ENCODE assay signal across 8 cellular contexts in genomic region chr11:3408722-3409121, GRCh38. TPM values are rescaled to one million over a fixed set of nuclear protein-coding genes. Genes with fewer than 3 reads are reported as not detected.
DNase-seq lines count a peak whose midpoint lies in the region; ATAC-seq, FAIRE-seq and TF ChIP-seq lines count a peak whose summit lies in the region.
"Not testable (repeated sequence)": the region's sequence is repeated elsewhere in the genome, so short reads cannot be mapped to it uniquely, and the experiment has no call there.

No MANE protein-coding gene starts in this region.

- H3K36me3 Mint-ChIP-seq in CD8-positive, alpha-beta memory T cell; activated CD4-positive, alpha-beta T cell treated with anti-CD3 and anti-CD28 coated beads for 36 hours (ENCODE audit: low read depth): not testable (repeated sequence)

- H3K27ac Mint-ChIP-seq in CD8-positive, alpha-beta memory T cell, result peak overlapping the region in 1 of 8 donors; percentile 33
- H3K27ac Mint-ChIP-seq in activated CD4-positive, alpha-beta T cell treated with anti-CD3 and anti-CD28 coated beads for 36 hours, result not testable (repeated sequence)

- RAD21 ChIA-PET in GM12878 (lab: Charles Lee; ENCODE audit: unreplicated experiment), result interaction anchor here (0.7 to 2.8 kb wide), 4 partner anchors 25 to 68 kb away, joined by 3 to 32 read pairs (median 6); partner anchors contain the start of gene ZNF195

- not testable (repeated sequence) for H3K4me2 ChIP-seq in GM12878 (ENCODE audit: control insufficient read depth, insufficient read depth)

- TF ChIP-seq POLR2A in GM12878 (IDR thresholded peaks at IDR 0.05; ENCODE audit: low read depth, low read length), result not testable (repeated sequence)

- not testable (repeated sequence) for TF ChIP-seq EP300 in GM12878 (IDR thresholded peaks at IDR 0.05; ENCODE audit: borderline replicate concordance in 1 of 2, control insufficient read depth in 1 of 2, low read depth in 2 of 2, low read length in 2 of 2)

- not testable (repeated sequence) for H3K27ac ChIP-seq in CD8-positive, alpha-beta memory T cell (ENCODE audit: low read depth, low read length); GM12878 (ENCODE audit: control insufficient read depth, insufficient read depth)

- not testable (repeated sequence) for H3K9me3 Mint-ChIP-seq in CD8-positive, alpha-beta memory T cell; activated CD4-positive, alpha-beta T cell treated with anti-CD3 and anti-CD28 coated beads for 36 hours (ENCODE audit: low read depth)

- H3K27me3 Mint-ChIP-seq in CD8-positive, alpha-beta memory T cell; activated CD4-positive, alpha-beta T cell treated with anti-CD3 and anti-CD28 coated beads for 36 hours: not testable (repeated sequence)

- not testable (repeated sequence) for H4K20me1 ChIP-seq in GM12878 (ENCODE audit: control insufficient read depth, insufficient read depth)

- in situ Hi-C loops in GM12878 (cut with MboI), result loop anchor here (10.0 kb wide), 1 partner anchor 64 kb away; no protein-coding TSS in a partner anchor

- SMC1A ChIA-PET in GM12878 (lab: Charles Lee; ENCODE audit: uncharacterized antibody, unreplicated experiment), result interaction anchor here (0.7 to 4.4 kb wide), 10 partner anchors 27 to 193 kb away, joined by 3 to 42 read pairs (median 4); no protein-coding TSS in a partner anchor

- POLR2A ChIA-PET in CD8-positive, alpha-beta memory T cell (lab: Charles Lee), result not testable (repeated sequence)
- POLR2A ChIA-PET in activated CD4-positive, alpha-beta T cell treated with anti-CD3 and anti-CD28 coated beads for 36 hours (lab: Charles Lee), result interaction anchor here (1.1 kb wide), 1 partner anchor 68 kb away, joined by 3 read pairs; no protein-coding TSS in a partner anchor
- POLR2A ChIA-PET in GM12878 (lab: Charles Lee), result interaction anchor here (0.6 kb wide), 1 partner anchor 792 kb away, joined by 3 read pairs; no protein-coding TSS in a partner anchor

- not testable (repeated sequence) for H3K4me3 ChIP-seq in CD8-positive, alpha-beta memory T cell (ENCODE audit: low read length); GM12878

- H2AFZ ChIP-seq in GM12878 (ENCODE audit: control insufficient read depth, low read depth, low read length), result not testable (repeated sequence)

- H3K4me1 ChIP-seq in CD8-positive, alpha-beta memory T cell (ENCODE audit: insufficient read depth, low read length); GM12878 (ENCODE audit: control insufficient read depth, insufficient read depth, low read length): not testable (repeated sequence)

- not testable (repeated sequence) for H3K79me2 ChIP-seq in GM12878 (ENCODE audit: control insufficient read depth, insufficient read depth, low read length)

- H3K4me3 Mint-ChIP-seq in CD8-positive, alpha-beta memory T cell; activated CD4-positive, alpha-beta T cell treated with anti-CD3 and anti-CD28 coated beads for 36 hours: not testable (repeated sequence)

- TF ChIP-seq CTCF in GM12878 (IDR thresholded peaks at IDR 0.05 in 2 of 3, conservative IDR thresholded peaks at IDR 0.05 in 1 of 3; ENCODE audit: control insufficient read depth in 2 of 3, extremely low read depth in 1 of 3, insufficient read depth in 1 of 3, low read depth in 3 of 3, low read length in 3 of 3), result peak; percentile 61 to 75 (median 72)

- not testable (repeated sequence) for ATAC-seq in activated CD4-positive, alpha-beta T cell treated with anti-CD3 and anti-CD28 coated beads for 36 hours; GM12878

- H3K27me3 ChIP-seq in CD8-positive, alpha-beta memory T cell (ENCODE audit: insufficient read depth, low read length, poor library complexity, severe bottlenecking); GM12878 (replicated peaks in 1 of 2; ENCODE audit: control insufficient read depth in 2 of 2, insufficient read depth in 2 of 2, low read length in 1 of 2): not testable (repeated sequence)

- not testable (repeated sequence) for H3K36me3 ChIP-seq in CD8-positive, alpha-beta memory T cell (ENCODE audit: insufficient read depth, low read length); GM12878 (ENCODE audit: control insufficient read depth in 2 of 2, insufficient read depth in 2 of 2, low read length in 1 of 2)

- CTCF ChIA-PET in CD8-positive, alpha-beta memory T cell (lab: Charles Lee), result interaction anchor here (0.7 to 2.4 kb wide), 12 partner anchors 23 to 878 kb away, joined by 3 to 16 read pairs (median 4); partner anchors contain the start of gene ZNF195
- CTCF ChIA-PET in activated CD4-positive, alpha-beta T cell treated with anti-CD3 and anti-CD28 coated beads for 36 hours (lab: Charles Lee), result interaction anchor here (0.6 to 3.9 kb wide), 20 partner anchors 9 to 508 kb away, joined by 3 to 34 read pairs (median 4); partner anchors contain the start of gene ZNF195
- CTCF ChIA-PET in GM12878 (lab: Yijun Ruan, JAX), result interaction anchor here (0.6 to 5.9 kb wide), 20 partner anchors 9 to 372 kb away, joined by 3 to 109 read pairs (median 5); partner anchors contain the start of gene ZNF195

- WGBS in GM12878 (ENCODE audit: insufficient coverage, insufficient replicate concordance, low lambda C conversion rate, missing lambda C conversion rate), result 29% methylated on average over 12 of the region's 12 CpGs

- intact Hi-C loops in activated CD4-positive, alpha-beta T cell treated with anti-CD3 and anti-CD28 coated beads for 36 hours (cut with DNase I, micrococcal nuclease), result loop anchor here (1.0 to 5.0 kb wide), 3 partner anchors 66 to 298 kb away; no protein-coding TSS in a partner anchor
- intact Hi-C loops in GM12878 (cut with micrococcal nuclease; ENCODE audit: unreplicated experiment), result loop anchor here (10.0 kb wide), 2 partner anchors 64 to 294 kb away; no protein-coding TSS in a partner anchor
- intact Hi-C loops in cardiac septum (cut with DNase I), result not testable (repeated sequence)

- BruUV-seq in GM12878 (replicated peaks; lab: Mats Ljungman, UMichigan), result not testable (repeated sequence)

- FAIRE-seq in GM12878 (lab: Jason Lieb, UNC), result peak; percentile 94

- DNase-seq in CD8-positive, alpha-beta memory T cell, result peak; percentile 59 to 79 (median 66)
- peak; percentile 42 for DNase-seq in HuH-7.5 (ENCODE audit: low spot score)
- peak; percentile 77 for DNase-seq in NCI-H82 (lab: John Stamatoyannopoulos, UW)
- peak; percentile 88 for DNase-seq in activated CD4-positive, alpha-beta T cell treated with anti-CD3 and anti-CD28 coated beads for 36 hours
- DNase-seq in GM12878 (ENCODE audit: low read depth, low spot score), result peak; percentile 11
- peak; percentile 86 for DNase-seq in cardiac septum (ENCODE audit: low spot score)
- DNase-seq in nucleus accumbens (lab: John Stamatoyannopoulos, UW), result peak in 44 of 56 donors; percentile 2 to 84 (median 40)
- DNase-seq in stimulated activated CD8-positive, alpha-beta memory T cell treated with anti-CD3 and anti-CD28 coated beads, Interleukin-7, amount 100 ng/mL, for 24 hours (ENCODE audit: low read depth), result peak; percentile 62

- not testable (repeated sequence) for H3K9ac ChIP-seq in GM12878 (ENCODE audit: control insufficient read depth, insufficient read depth, low read length)

- H3K9me3 ChIP-seq in CD8-positive, alpha-beta memory T cell (ENCODE audit: low read length); GM12878 (replicated peaks; ENCODE audit: control insufficient read depth, insufficient read depth, low read length): not testable (repeated sequence)

- not testable (repeated sequence) for H3K4me1 Mint-ChIP-seq in CD8-positive, alpha-beta memory T cell; activated CD4-positive, alpha-beta T cell treated with anti-CD3 and anti-CD28 coated beads for 36 hours

- TF ChIP-seq RAD21 in GM12878 (IDR thresholded peaks at IDR 0.05; ENCODE audit: insufficient read depth, low read depth, low read length), result peak; percentile 78

TF ChIP-seq in GM12878, 131 proteins besides CTCF, POLR2A, EP300 and RAD21 (continues in another document):
- TF ChIP-seq SMARCA5 (IDR thresholded peaks at IDR 0.05), result 0 out of 2 replicates have a peak, but pooled peaks have one; percentile 28
- TF ChIP-seq YY1 (IDR thresholded peaks at IDR 0.05; ENCODE audit: low read depth, low read length), result 0 out of 2 replicates have a peak, but pooled peaks have one; percentile 43

RNA-seq across cellular contexts. Expression of gene ZNF195, which starts 29.8 kb away (rescaled TPM):
- 10 to 100 TPM; 32.6 to 41.5 TPM for total RNA-seq in CD8-positive, alpha-beta memory T cell
- polyA plus RNA-seq in CD8-positive, alpha-beta memory T cell, result 24.2 TPM
- 10 to 100 TPM; 32.6 to 36.2 TPM for total RNA-seq in activated CD4-positive, alpha-beta T cell treated with anti-CD3 and anti-CD28 coated beads for 36 hours
- total RNA-seq in GM12878 (2013; cell fraction: nucleolus; rRNA removed), result 118 and 122 TPM in 2 replicates
- total RNA-seq in GM12878 (2014; rRNA removed) (31.8 and 38.4 TPM in 2 replicates), GM12878 (2014; rRNA removed; fragmentation: Illumina TruSeq; extraction: Trizol) (35.9 and 38.8 TPM in 2 replicates), GM12878 (2021) (30.4 and 34.6 TPM in 2 replicates), cardiac septum (8.2 TPM)
- 17.4 TPM for polyA plus RNA-seq in GM12878 (2011; ENCODE audit: low read depth)
- polyA plus RNA-seq in GM12878 (2011; rRNA removed) (51.8 and 62.1 TPM in 2 replicates), GM12878 (2014; fragmentation: Illumina TruSeq; extraction: Trizol) (34.2 and 43.0 TPM in 2 replicates), GM12878 (2014; fragmentation: Nextera tagmentation; extraction: Ambion mirVana) (10 to 100 TPM; 37.3 to 41.6 TPM), GM12878 (2014; rRNA removed) (27.9 and 32.8 TPM in 2 replicates), GM12878 (2016; fragmentation: Nextera tagmentation; extraction: Ambion mirVana) (10 to 100 TPM; 41.3 to 49.9 TPM)
- 28.6 and 31.3 TPM in 2 replicates for polyA plus RNA-seq in GM12878 (2011; cell fraction: cytosol; rRNA removed)
- 36.2 and 43.9 TPM in 2 replicates for polyA plus RNA-seq in GM12878 (2011; cell fraction: nucleus; rRNA removed)
- 17.5 and 18.7 TPM in 2 replicates for polyA plus RNA-seq in GM12878 (2012)
- polyA minus RNA-seq in GM12878 (2011; rRNA and poly(A)+ RNA removed), result 39.4 and 42.8 TPM in 2 replicates
- polyA minus RNA-seq in GM12878 (2011; cell fraction: cytosol; rRNA and poly(A)+ RNA removed), result 30.1 and 37.7 TPM in 2 replicates
- polyA minus RNA-seq in GM12878 (2011; cell fraction: nucleus; rRNA and poly(A)+ RNA removed), result 39.8 and 67.5 TPM in 2 replicates

Comparison
In these comparisons a context has a peak if more than half of its experiments do, and no peak if none do; other contexts are left out.
1. DNase-seq: peak in every context shown above with its lines; median percentile 88 in activated CD4-positive, alpha-beta T cell treated with anti-CD3 and anti-CD28 coated beads for 36 hours; 86 in cardiac septum; 77 in NCI-H82; 66 in CD8-positive, alpha-beta memory T cell; 62 in stimulated activated CD8-positive, alpha-beta memory T cell treated with anti-CD3 and anti-CD28 coated beads, Interleukin-7, amount 100 ng/mL, for 24 hours; 42 in HuH-7.5; 40 in nucleus accumbens; 11 in GM12878.